18 cellular contexts compared by ENCODE assay signal in the genomic region with DNA sequence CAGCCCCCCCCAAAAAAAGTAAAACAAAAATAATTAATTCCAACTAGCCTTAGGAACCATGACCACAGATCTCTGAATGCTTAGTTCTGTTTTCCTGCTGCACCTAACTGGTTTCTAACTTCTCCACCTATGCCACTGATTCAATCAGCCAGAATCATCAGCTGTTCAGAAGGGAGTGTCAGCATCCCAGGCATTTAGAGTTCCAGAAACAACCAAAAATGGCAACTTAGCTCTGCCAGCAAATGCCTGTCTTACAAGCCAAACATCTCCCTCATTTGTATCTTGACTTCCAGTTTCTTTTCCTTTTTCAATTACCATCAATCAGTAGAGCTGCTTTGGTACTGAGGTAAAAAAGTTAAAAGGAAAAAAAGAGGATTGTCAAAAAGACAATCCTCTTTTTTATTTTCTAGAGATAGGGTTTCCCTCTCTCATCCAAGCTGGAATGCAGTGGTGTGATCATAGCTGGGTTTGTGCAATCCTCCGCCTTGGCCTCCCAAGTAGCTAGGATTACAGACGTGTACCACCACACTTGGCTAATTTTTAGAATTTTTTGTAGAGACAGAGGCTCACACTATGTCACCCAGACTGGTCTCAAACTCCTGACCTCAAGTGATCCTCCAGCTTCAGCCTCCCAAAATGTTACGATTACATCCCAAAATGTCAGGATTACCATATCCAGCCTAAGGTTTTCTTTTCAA. TPM values are rescaled to one million over a fixed set of nuclear protein-coding genes. Genes with fewer than 3 reads are reported as not detected.
DNase-seq lines count a peak whose midpoint lies in the region; ATAC-seq and TF ChIP-seq lines count a peak whose summit lies in the region.
"Had no signal": no experiment of that assay in that cellular context is flagged by ENCODE, and none has a peak within 500 bp of the region (broad histone marks: within the 10 kb centered on the region; RNA-seq: fewer than 3 reads in every experiment).

No MANE protein-coding gene starts in this region.

- H3K36me3 ChIP-seq in adrenal gland (replicated peaks in 1 of 2) (peaks cover 0 to 12% of the 10 kb centered on the region in 2 donors), vagina (peaks cover 0 to 14% of the 10 kb centered on the region in 2 donors)

- TF ChIP-seq POLR2A in adrenal gland (IDR thresholded peaks at IDR 0.05) (no peak), vagina (IDR thresholded peaks at IDR 0.05) (no peak)

- WGBS in adrenal gland, 4 donors: 93 to 97% (median 94%) methylated on average over 3 of the region's 3 CpGs

- H3K4me3 ChIP-seq in adrenal gland (no peak overlapping the region), fibroblast of pulmonary artery (replicated peaks; ENCODE audit: low read depth, low read length) (no peak overlapping the region), vagina (no peak overlapping the region)

- DNase-seq in adrenal gland (no peak), fibroblast of pulmonary artery (ENCODE audit: low read depth) (peak; percentile 36), omental fat pad (ENCODE audit: low spot score) (no peak), vagina (ENCODE audit: extremely low spot score in 2 of 2) (no peak), DMS 273 (lab: John Stamatoyannopoulos, UW; ENCODE audit: unreplicated experiment) (no peak), T1000 (lab: John Stamatoyannopoulos, UW) (no peak), NCI-H748 treated with DMSO at 0.1 percent for 48 hours (lab: John Stamatoyannopoulos, UW) (no peak)
- DNase-seq: activated CD8-positive, alpha-beta memory T cell treated with anti-CD3 and anti-CD28 coated beads, Interleukin-2, amount 50 U/mL, for 4 hours; activated naive CD4-positive, alpha-beta T cell treated with Interleukin-2 at 50 U/mL for 16 hours; DMS79 treated with DMSO at 0.1 percent for 48 hours; effector CD4-positive, alpha-beta T cell; Kasumi-1; NCI-H1417; NCI-H345; Right ventricle myocardium superior had no signal

- H3K27ac ChIP-seq in adrenal gland (peak overlapping the region in 4 of 5 donors; percentile 8 to 72 (median 38)), vagina (peak overlapping the region; percentile 60)
- H3K27ac ChIP-seq: parathyroid adenoma had no signal

- ATAC-seq in omental fat pad (ENCODE audit: low FRiP score) (peak; percentile 75), HG03439 (IDR thresholded peaks at IDR 0.05; ENCODE audit: unreplicated experiment) (no peak)

- H3K4me1 ChIP-seq in adrenal gland (replicated peaks in 1 of 2): peaks cover 0 to 35% of the 10 kb centered on the region in 2 donors
- peaks cover 24% of the 10 kb centered on the region for H3K4me1 ChIP-seq in vagina
- H3K4me1 ChIP-seq: parathyroid adenoma had no signal

- intact Hi-C loops in adrenal gland (cut with DNase I) (no loop called here), vagina (cut with DNase I) (no loop called here)

- no peaks in the 10 kb centered on the region for H3K9me3 ChIP-seq in adrenal gland (replicated peaks in 1 of 3)
- H3K9me3 ChIP-seq in vagina: no peaks in the 10 kb centered on the region

- TF ChIP-seq CTCF in adrenal gland (IDR thresholded peaks at IDR 0.05): no peak
- no peak for TF ChIP-seq CTCF in fibroblast of pulmonary artery (IDR thresholded peaks at IDR 0.05; ENCODE audit: low read length, missing control alignments)
- no peak for TF ChIP-seq CTCF in omental fat pad (IDR thresholded peaks at IDR 0.05)
- no peak for TF ChIP-seq CTCF in vagina (IDR thresholded peaks at IDR 0.05)

- no peaks in the 10 kb centered on the region for H3K27me3 ChIP-seq in adrenal gland
- no peaks in the 10 kb centered on the region for H3K27me3 ChIP-seq in vagina

RNA-seq across cellular contexts. Expression of a gene that starts 45.2 kb away (rescaled TPM):
- under 1 TPM in 2 of 8 donors, not detected in 6; 0.11 to 0.22 TPM for total RNA-seq in adrenal gland
- polyA plus RNA-seq in adrenal gland: under 1 TPM in 1 of 3 donors, not detected in 2; 0.08 TPM
- 1 to 10 TPM in 2 of 4 donors, under 1 TPM in 1, not detected in 1; 0.72 to 2.3 (median 1.4) TPM for total RNA-seq in omental fat pad
- total RNA-seq in vagina: 3.9 TPM
- total RNA-seq: bronchial epithelial cell, Right ventricle myocardium superior had no signal
